Comparison of ENCODE assay signal across 15 cellular contexts in genomic region chr7:76352193-76352592, GRCh38. TPM values are rescaled to one million over a fixed set of nuclear protein-coding genes. Genes with fewer than 3 reads are reported as not detected.
A peak's percentile ranks its signal among the peaks of the same experiment; 100 is the strongest.
DNase-seq lines count a peak whose midpoint lies in the region; ATAC-seq and TF ChIP-seq lines count a peak whose summit lies in the region.
"Had no signal": no experiment of that assay in that cellular context is flagged by ENCODE, and none has a peak within 500 bp of the region (broad histone marks: within the 10 kb centered on the region; RNA-seq: fewer than 3 reads in every experiment).

No MANE protein-coding gene starts in this region.

- no peaks in the 10 kb centered on the region for H3K9me3 ChIP-seq in SK-N-SH
- H3K9me3 ChIP-seq in HCT116 (ENCODE audit: control insufficient read depth in 1 of 2, insufficient read depth in 1 of 2, low read depth in 1 of 2, low read length in 2 of 2) = no peaks in the 10 kb centered on the region
- no peaks in the 10 kb centered on the region for H3K9me3 ChIP-seq in Karpas-422 (ENCODE audit: low read length)

- TF ChIP-seq RAD21 in SK-N-SH (IDR thresholded peaks at IDR 0.05; ENCODE audit: low read length) = no peak
- no peak for TF ChIP-seq RAD21 in HCT116 (IDR thresholded peaks at IDR 0.05; ENCODE audit: low read depth)

- no peak overlapping the region for H3K4me3 ChIP-seq in SK-N-SH (ENCODE audit: low read depth in 2 of 2, low read length in 1 of 2)
- H3K4me3 ChIP-seq in HCT116 (replicated peaks in 1 of 2; ENCODE audit: low read depth in 1 of 2, low read length in 2 of 2) = no peak overlapping the region
- H3K4me3 ChIP-seq in Karpas-422 (ENCODE audit: low read length) = no peak overlapping the region

- peaks cover 67% of the 10 kb centered on the region for H3K4me1 Mint-ChIP-seq in chondrocyte (ENCODE audit: low read depth)
- H3K4me1 Mint-ChIP-seq in osteocyte (ENCODE audit: unreplicated experiment) = peaks cover 57% of the 10 kb centered on the region

- H3K4me1 ChIP-seq in SK-N-SH (ENCODE audit: control insufficient read depth in 1 of 2, insufficient read depth in 2 of 2, low read depth in 1 of 2, low read length in 1 of 2) = peaks cover 17 to 21% of the 10 kb centered on the region in 2 experiments; a peak in 3 of 4 replicates
- peaks cover 5 to 35% of the 10 kb centered on the region in 2 experiments; a peak in 3 of 4 replicates for H3K4me1 ChIP-seq in HCT116 (ENCODE audit: control insufficient read depth in 1 of 2, insufficient read depth in 2 of 2, low read length in 2 of 2)
- peaks cover 28% of the 10 kb centered on the region for H3K4me1 ChIP-seq in Karpas-422 (ENCODE audit: low read length)

- ATAC-seq in SK-N-SH treated with all-trans-retinoic acid at 6 μM for 48 hours = no peak
- 0 out of 2 replicates have a peak, but pooled peaks have one; percentile 19 for ATAC-seq in HCT116

- BruUV-seq in HCT116 (replicated peaks; lab: Mats Ljungman, UMichigan) = no TSS peak

- H3K9ac ChIP-seq in SK-N-SH (no peak overlapping the region), HCT116 (ENCODE audit: low read length) (no peak overlapping the region), Karpas-422 (ENCODE audit: low read length) (no peak overlapping the region)

- H3K36me3 Mint-ChIP-seq in chondrocyte (ENCODE audit: low read depth) (peaks cover 25% of the 10 kb centered on the region), osteocyte (ENCODE audit: unreplicated experiment) (peaks cover 49% of the 10 kb centered on the region)

- H3K9me2 ChIP-seq in SK-N-SH (no peaks in the 10 kb centered on the region), HCT116 (ENCODE audit: insufficient read depth) (no peaks in the 10 kb centered on the region), Karpas-422 (replicated peaks; ENCODE audit: insufficient read depth, low read length) (no peaks in the 10 kb centered on the region)

- no peak overlapping the region for H2AFZ ChIP-seq in SK-N-SH (ENCODE audit: low read depth)
- no peak overlapping the region for H2AFZ ChIP-seq in HCT116 (ENCODE audit: low read depth, low read length, poor library complexity, severe bottlenecking)
- H2AFZ ChIP-seq in Karpas-422 (ENCODE audit: low read length) = no peak overlapping the region

- POLR2A ChIA-PET in SK-N-SH (lab: Yijun Ruan, JAX) = interaction anchor here (1.0 kb wide), 1 partner anchor 34 kb away, joined by 3 read pairs; no protein-coding TSS in a partner anchor
- POLR2A ChIA-PET in HCT116 (lab: Charles Lee) = no interaction called here

- H4K20me1 ChIP-seq in SK-N-SH (ENCODE audit: insufficient read depth) (peaks cover 100% of the 10 kb centered on the region), HCT116 (ENCODE audit: insufficient read depth) (peaks cover 52% of the 10 kb centered on the region; the same call in 1 of the 2 replicates), Karpas-422 (ENCODE audit: insufficient read depth, low read depth, low read length) (peaks cover 83% of the 10 kb centered on the region)

- intact Hi-C loops in HCT116 (cut with micrococcal nuclease) = no loop called here

- peak overlapping the region; percentile 12; the same call in 1 of the 2 replicates for H3K4me2 ChIP-seq in SK-N-SH
- no peak overlapping the region for H3K4me2 ChIP-seq in HCT116 (ENCODE audit: low read length)
- no peak overlapping the region for H3K4me2 ChIP-seq in Karpas-422 (ENCODE audit: low read depth, low read length, poor library complexity, severe bottlenecking)

- H3K9me3 Mint-ChIP-seq in chondrocyte (ENCODE audit: low read depth) (no peaks in the 10 kb centered on the region), osteocyte (ENCODE audit: unreplicated experiment) (peaks cover 4% of the 10 kb centered on the region)
- H3K9me3 Mint-ChIP-seq: activated B cell treated with CpG ODN at 0.5 μM for 24 hours; dendritic cell treated with granulocyte-macrophage colony-stimulating factor and Interleukin-4, amounts not matched to agents 40 ng/mL and 50 ng/mL, for 4 days had no signal

- H3K79me2 ChIP-seq in SK-N-SH (ENCODE audit: insufficient read depth) (peaks cover 100% of the 10 kb centered on the region), HCT116 (ENCODE audit: insufficient read depth, low read length) (peaks cover 100% of the 10 kb centered on the region), Karpas-422 (ENCODE audit: low read length) (peaks cover 99% of the 10 kb centered on the region)

- TF ChIP-seq CTCF in SK-N-SH (IDR thresholded peaks at IDR 0.05) (no peak), HCT116 (IDR thresholded peaks at IDR 0.05 in 2 of 3, conservative IDR thresholded peaks at IDR 0.05 in 1 of 3; ENCODE audit: borderline replicate concordance in 1 of 3, insufficient read depth in 1 of 3, low read depth in 2 of 3, low read length in 2 of 3) (no peak), chondrocyte (IDR thresholded peaks at IDR 0.05) (no peak), osteocyte (IDR thresholded peaks at IDR 0.05) (no peak)

- no peak for TF ChIP-seq EP300 in SK-N-SH (IDR thresholded peaks at IDR 0.05; ENCODE audit: borderline replicate concordance in 1 of 2, low read depth in 1 of 2, low read length in 1 of 2)

- H3K36me3 ChIP-seq in SK-N-SH (replicated peaks in 1 of 2; ENCODE audit: control insufficient read depth in 1 of 2, insufficient read depth in 2 of 2, low read length in 1 of 2) = peaks cover 49 to 93% of the 10 kb centered on the region in 2 experiments
- peaks cover 23 to 66% of the 10 kb centered on the region in 2 experiments for H3K36me3 ChIP-seq in HCT116 (ENCODE audit: control insufficient read depth in 1 of 2, insufficient read depth in 2 of 2, low read length in 2 of 2)
- H3K36me3 ChIP-seq in Karpas-422 (ENCODE audit: insufficient read depth, low read length) = peaks cover 59% of the 10 kb centered on the region

- H3K4me3 Mint-ChIP-seq in chondrocyte (ENCODE audit: unreplicated experiment) = no peak overlapping the region
- H3K4me3 Mint-ChIP-seq in osteocyte (ENCODE audit: unreplicated experiment) = no peak overlapping the region
- H3K4me3 Mint-ChIP-seq: activated B cell treated with CpG ODN at 0.5 μM for 24 hours; dendritic cell treated with granulocyte-macrophage colony-stimulating factor and Interleukin-4, amounts not matched to agents 40 ng/mL and 50 ng/mL, for 4 days had no signal

- H3F3A ChIP-seq in SK-N-SH (replicated peaks; ENCODE audit: insufficient read depth) = peaks cover 12% of the 10 kb centered on the region

- RAD21 ChIA-PET in HCT116 (lab: Charles Lee; ENCODE audit: low non-redundant PET in 1 of 2, low total read pairs in 2 of 2, uncharacterized antibody in 2 of 2, unreplicated experiment in 2 of 2) = no interaction called here

- H3K27me3 Mint-ChIP-seq in chondrocyte (ENCODE audit: low read depth) (no peaks in the 10 kb centered on the region), osteocyte (ENCODE audit: unreplicated experiment) (no peaks in the 10 kb centered on the region)
- H3K27me3 Mint-ChIP-seq: activated B cell treated with CpG ODN at 0.5 μM for 24 hours; dendritic cell treated with granulocyte-macrophage colony-stimulating factor and Interleukin-4, amounts not matched to agents 40 ng/mL and 50 ng/mL, for 4 days had no signal

- DNase-seq in SK-N-SH (no peak), HCT116 (ENCODE audit: low read depth, low spot score) (no peak), chondrocyte (ENCODE audit: low spot score) (peak; percentile 27), osteocyte (ENCODE audit: extremely low spot score, unreplicated experiment) (no peak), AG08396 (ENCODE audit: low spot score) (no peak), NCI-H82 (lab: John Stamatoyannopoulos, UW) (no peak), Karpas-422 (no peak)
- DNase-seq: 8988T; activated B cell treated with CpG ODN at 0.5 μM for 24 hours; foreskin melanocyte; NCI-H146; NCI-H748 treated with DMSO at 0.1 percent for 48 hours; stimulated activated CD4-positive, alpha-beta T cell treated with anti-CD3 and anti-CD28 coated beads, Interleukin-4, amount 100 ng/mL, for 1 hour had no signal

- peak overlapping the region; percentile 88 for H3K27ac Mint-ChIP-seq in chondrocyte (ENCODE audit: unreplicated experiment)
- H3K27ac Mint-ChIP-seq in osteocyte (ENCODE audit: unreplicated experiment) = peak overlapping the region; percentile 60
- H3K27ac Mint-ChIP-seq: activated B cell treated with CpG ODN at 0.5 μM for 24 hours; dendritic cell treated with granulocyte-macrophage colony-stimulating factor and Interleukin-4, amounts not matched to agents 40 ng/mL and 50 ng/mL, for 4 days had no signal

- CTCF ChIA-PET in SK-N-SH (lab: Yijun Ruan, JAX) = interaction anchor here (1.0 to 1.3 kb wide), 3 partner anchors 13 to 90 kb away, joined by 3 read pairs; no protein-coding TSS in a partner anchor
- CTCF ChIA-PET in HCT116 (lab: Charles Lee) = no interaction called here

- TF ChIP-seq POLR2A in HCT116 (IDR thresholded peaks at IDR 0.05; ENCODE audit: borderline replicate concordance, extremely low read depth, insufficient read depth, insufficient read length) = no peak

- WGBS in SK-N-SH (ENCODE audit: low lambda C conversion rate) = 94% methylated on average over 6 of the region's 6 CpGs

- H3K27ac ChIP-seq in SK-N-SH (ENCODE audit: low read depth in 2 of 2, low read length in 1 of 2) (no peak overlapping the region), HCT116 (ENCODE audit: low read depth, low read length) (no peak overlapping the region), Karpas-422 (ENCODE audit: low read length) (no peak overlapping the region)

- H3K27me3 ChIP-seq in SK-N-SH (ENCODE audit: insufficient read depth) (no peaks in the 10 kb centered on the region), HCT116 (ENCODE audit: insufficient read depth, low read length) (no peaks in the 10 kb centered on the region), Karpas-422 (ENCODE audit: low read length) (no peaks in the 10 kb centered on the region)

RNA-seq across cellular contexts. Expression of gene YWHAG, which starts 6.6 kb away (rescaled TPM):
- 60.4 and 78.0 TPM in 2 replicates for polyA plus RNA-seq in SK-N-SH (2012; rRNA removed)
- polyA plus RNA-seq in SK-N-SH (2012; cell fraction: cytosol; rRNA removed) = 69.7 and 76.5 TPM in 2 replicates
- 49.2 and 56.0 TPM in 2 replicates for polyA plus RNA-seq in SK-N-SH (2012; cell fraction: nucleus; rRNA removed)
- 170 TPM for total RNA-seq in HCT116 (2021; ENCODE audit: unreplicated experiment)
- 81.0 and 84.8 TPM in 2 replicates for polyA plus RNA-seq in HCT116 (2012)
- 195 to 208 TPM (median 205 TPM) in 3 replicates for total RNA-seq in chondrocyte
- 151 and 154 TPM in 2 replicates for total RNA-seq in osteocyte
- 49.1 and 64.1 TPM in 2 replicates for total RNA-seq in Karpas-422 (2014; rRNA removed; shearing (Covaris generic); ENCODE audit: low replicate concordance)

RNA-seq across cellular contexts. Expression of gene HSPB1, which starts 49.7 kb away (rescaled TPM):
- polyA plus RNA-seq in SK-N-SH (2012; rRNA removed) = 439 and 824 TPM in 2 replicates
- polyA plus RNA-seq in SK-N-SH (2012; cell fraction: cytosol; rRNA removed) = 324 and 487 TPM in 2 replicates
- 369 and 776 TPM in 2 replicates for polyA plus RNA-seq in SK-N-SH (2012; cell fraction: nucleus; rRNA removed)
- total RNA-seq in HCT116 (2021; ENCODE audit: unreplicated experiment) (524 TPM), chondrocyte (1,313 to 1,335 TPM (median 1,322 TPM) in 3 replicates), osteocyte (251 and 252 TPM in 2 replicates)
- 568 and 601 TPM in 2 replicates for polyA plus RNA-seq in HCT116 (2012)
- 5.2 and 17.7 TPM in 2 replicates for total RNA-seq in Karpas-422 (2014; rRNA removed; shearing (Covaris generic); ENCODE audit: low replicate concordance)

RNA-seq across cellular contexts. Expression of gene SSC4D, which starts 57.3 kb away (rescaled TPM):
- 1.6 and 2.0 TPM in 2 replicates for polyA plus RNA-seq in SK-N-SH (2012; rRNA removed)
- 0.75 and 1.3 TPM in 2 replicates for polyA plus RNA-seq in SK-N-SH (2012; cell fraction: cytosol; rRNA removed)
- polyA plus RNA-seq in SK-N-SH (2012; cell fraction: nucleus; rRNA removed) = 3.3 and 5.8 TPM in 2 replicates
- total RNA-seq in HCT116 (2021; ENCODE audit: unreplicated experiment) (1.1 TPM), chondrocyte (0.97 to 1.2 TPM (median 1.1 TPM) in 3 replicates), osteocyte (0.31 and 0.89 TPM in 2 replicates)
- polyA plus RNA-seq in HCT116 (2012) = 0.87 and 1.1 TPM in 2 replicates
- not detected in 2 replicates for total RNA-seq in Karpas-422 (2014; rRNA removed; shearing (Covaris generic); ENCODE audit: low replicate concordance)

Comparison
In these comparisons a context has a peak if more than half of its experiments do, and no peak if none do; other contexts are left out.
1. RNA of gene HSPB1, which starts 49.7 kb away (total RNA-seq): 1,313 to 1,335 TPM in chondrocyte, 524 TPM in HCT116 (single experiment) and 251 to 252 TPM in osteocyte; 5.2 to 17.7 TPM in Karpas-422; every median in the first group is over 10 times any median in the second.